Comparison of ENCODE assay signal across 12 cellular contexts in the genomic region with DNA sequence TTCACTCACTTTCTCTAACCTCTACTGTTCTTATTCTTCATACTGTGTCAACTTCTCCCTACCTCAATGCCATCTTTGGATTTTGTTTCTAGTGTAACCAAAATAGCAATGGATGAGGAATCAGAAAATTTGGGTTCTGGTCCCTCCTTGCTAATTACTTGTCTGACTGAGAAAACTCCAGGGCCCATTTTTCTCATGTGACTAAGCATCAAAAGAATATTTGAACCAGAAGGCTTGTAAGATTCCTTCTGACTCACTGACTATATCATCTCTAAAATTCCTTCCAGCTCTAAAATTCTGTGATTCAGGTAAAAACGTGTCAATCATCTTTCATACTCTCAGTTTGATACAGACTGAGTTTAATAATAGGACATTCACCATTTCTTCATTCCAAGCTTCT. TPM values are rescaled to one million over a fixed set of nuclear protein-coding genes. Genes with fewer than 3 reads are reported as not detected.
A peak's percentile ranks its signal among the peaks of the same experiment; 100 is the strongest.
DNase-seq lines count a peak whose midpoint lies in the region; ATAC-seq and TF ChIP-seq lines count a peak whose summit lies in the region.
"Had no signal": no experiment of that assay in that cellular context is flagged by ENCODE, and none has a peak within 500 bp of the region (broad histone marks: within the 10 kb centered on the region; RNA-seq: fewer than 3 reads in every experiment).

No MANE protein-coding gene starts in this region.

- H3K4me3 Mint-ChIP-seq in osteocyte (ENCODE audit: unreplicated experiment), result no peak overlapping the region
- H3K4me3 Mint-ChIP-seq: stimulated activated naive CD8-positive, alpha-beta T cell treated with anti-CD3 and anti-CD28 coated beads, Interleukin-15, amount 100 ng/mL, for 72 hours had no signal

- no peak for TF ChIP-seq CTCF in choroid plexus epithelial cell (conservative IDR thresholded peaks at IDR 0.05; ENCODE audit: low read depth, low read length)
- no peak for TF ChIP-seq CTCF in osteocyte (IDR thresholded peaks at IDR 0.05)
- no peak for TF ChIP-seq CTCF in WERI-Rb-1 (IDR thresholded peaks at IDR 0.05; ENCODE audit: low read depth, low read length)

- H3K4me1 Mint-ChIP-seq in osteocyte (ENCODE audit: unreplicated experiment), result peaks cover 24% of the 10 kb centered on the region
- H3K4me1 Mint-ChIP-seq: stimulated activated naive CD8-positive, alpha-beta T cell treated with anti-CD3 and anti-CD28 coated beads, Interleukin-15, amount 100 ng/mL, for 72 hours had no signal

- no peaks in the 10 kb centered on the region for H3K36me3 Mint-ChIP-seq in osteocyte (ENCODE audit: unreplicated experiment)

- H3K27me3 ChIP-seq in WERI-Rb-1 (ENCODE audit: insufficient read depth, low read depth, severe bottlenecking), result no peaks in the 10 kb centered on the region
- H3K27me3 ChIP-seq: sigmoid colon had no signal

- peaks cover 31% of the 10 kb centered on the region for H3K36me3 ChIP-seq in WERI-Rb-1
- H3K36me3 ChIP-seq: lower lobe of right lung, sigmoid colon had no signal

- no peaks in the 10 kb centered on the region for H3K9me3 Mint-ChIP-seq in osteocyte (ENCODE audit: unreplicated experiment)
- H3K9me3 Mint-ChIP-seq: stimulated activated naive CD8-positive, alpha-beta T cell treated with anti-CD3 and anti-CD28 coated beads, Interleukin-15, amount 100 ng/mL, for 72 hours had no signal

- no peak overlapping the region for H3K4me3 ChIP-seq in choroid plexus epithelial cell (ENCODE audit: low read depth, low read length)
- H3K4me3 ChIP-seq in WERI-Rb-1 (ENCODE audit: low read depth, low read length), result no peak overlapping the region
- H3K4me3 ChIP-seq: K562, lower lobe of right lung, sigmoid colon had no signal

- peak; percentile 85 for DNase-seq in EL
- peak; percentile 16 for DNase-seq in NCI-H69 (lab: John Stamatoyannopoulos, UW)
- DNase-seq in choroid plexus epithelial cell (ENCODE audit: low read depth), result peak; percentile 63
- no peak for DNase-seq in osteocyte (ENCODE audit: extremely low spot score, unreplicated experiment)
- DNase-seq in WERI-Rb-1, result no peak
- DNase-seq in activated effector memory CD4-positive, alpha-beta T cell treated with anti-CD3 and anti-CD28 coated beads, Interleukin-2, amount 50 U/mL, for 16 hours, result no peak
- DNase-seq: lower lobe of right lung; sigmoid colon; stimulated activated naive CD8-positive, alpha-beta T cell treated with anti-CD3 and anti-CD28 coated beads, Interleukin-15, amount 100 ng/mL, for 72 hours had no signal

- H3K27ac Mint-ChIP-seq in osteocyte (ENCODE audit: unreplicated experiment), result peak overlapping the region; percentile 69
- H3K27ac Mint-ChIP-seq: stimulated activated naive CD8-positive, alpha-beta T cell treated with anti-CD3 and anti-CD28 coated beads, Interleukin-15, amount 100 ng/mL, for 72 hours had no signal

- no peak overlapping the region for H3K27ac ChIP-seq in WERI-Rb-1
- H3K27ac ChIP-seq: lower lobe of right lung, sigmoid colon had no signal

- ATAC-seq in GM18511 (IDR thresholded peaks at IDR 0.05; ENCODE audit: unreplicated experiment), result no peak
- ATAC-seq in esophagus mucosa, result no peak
- ATAC-seq: lower lobe of right lung; stimulated activated naive CD8-positive, alpha-beta T cell treated with anti-CD3 and anti-CD28 coated beads, Interleukin-15, amount 100 ng/mL, for 72 hours had no signal

- no peaks in the 10 kb centered on the region for H3K27me3 Mint-ChIP-seq in osteocyte (ENCODE audit: unreplicated experiment)
- H3K27me3 Mint-ChIP-seq: stimulated activated naive CD8-positive, alpha-beta T cell treated with anti-CD3 and anti-CD28 coated beads, Interleukin-15, amount 100 ng/mL, for 72 hours had no signal

- H3K9me3 ChIP-seq in WERI-Rb-1 (ENCODE audit: severe bottlenecking), result no peaks in the 10 kb centered on the region
- H3K9me3 ChIP-seq: lower lobe of right lung, sigmoid colon had no signal

RNA-seq across cellular contexts. Expression of a gene that starts 57.9 kb away (rescaled TPM):
- 4.6 and 6.0 TPM in 2 replicates for total RNA-seq in osteocyte
- 3.9 TPM for total RNA-seq in esophagus mucosa

Comparison
In these comparisons a context has a peak if more than half of its experiments do, and no peak if none do; other contexts are left out.
1. DNase-seq: peak in EL (single experiment), NCI-H69 (single experiment) and choroid plexus epithelial cell (single experiment); none in osteocyte (single experiment), WERI-Rb-1 (single experiment) and activated effector memory CD4-positive, alpha-beta T cell treated with anti-CD3 and anti-CD28 coated beads, Interleukin-2, amount 50 U/mL, for 16 hours (single experiment).